10 cellular contexts compared by ENCODE assay signal in the genomic region with DNA sequence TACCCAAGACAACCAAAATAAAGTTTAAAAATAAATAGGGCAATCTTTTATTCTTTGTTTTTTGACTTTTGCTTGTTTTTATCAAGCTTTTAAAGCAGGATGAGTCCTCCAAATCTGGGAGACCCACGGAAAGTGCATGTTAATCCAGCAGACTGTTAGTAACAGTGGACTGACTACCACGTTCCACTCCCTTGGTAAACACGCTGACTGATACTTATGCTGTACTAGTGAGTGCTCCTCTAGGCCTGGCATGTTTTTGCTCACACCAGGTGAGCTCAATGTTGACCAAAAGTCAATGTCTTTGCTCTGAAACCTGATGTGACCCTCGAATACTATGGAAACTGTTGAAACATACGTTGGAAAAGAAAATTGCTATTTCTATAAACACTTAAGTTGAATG.
"Had no signal": no experiment of that assay in that cellular context is flagged by ENCODE, and none has a peak within 500 bp of the region (broad histone marks: within the 10 kb centered on the region; RNA-seq: fewer than 3 reads in every experiment).

No MANE protein-coding gene starts in this region.

- H3K4me1 ChIP-seq: gastrocnemius medialis, tibial artery had no signal

- ATAC-seq: activated T-helper 17 cell treated with anti-CD3 and anti-CD28 coated beads, Interleukin-2, amount 50 U/mL, for 72 hours; gastrocnemius medialis; heart right ventricle; left lobe of liver had no signal

- H3K9me3 ChIP-seq: gastrocnemius medialis, heart right ventricle, tibial artery had no signal

- H3K36me3 ChIP-seq: gastrocnemius medialis, heart right ventricle, tibial artery had no signal

- H2AFZ ChIP-seq: parathyroid adenoma had no signal

- H3K4me3 ChIP-seq: gastrocnemius medialis, heart right ventricle, tibial artery had no signal

- H3K27ac ChIP-seq: gastrocnemius medialis, heart right ventricle, parathyroid adenoma, tibial artery had no signal

- H3K79me2 ChIP-seq: parathyroid adenoma had no signal

- DNase-seq: activated CD4-positive, alpha-beta T cell treated with anti-CD3 and anti-CD28 coated beads, Interleukin-2, amount 10 ng/mL, durations not matched to agents 24 days and 14 days; activated naive CD4-positive, alpha-beta T cell treated with anti-CD3 and anti-CD28 coated beads, Interleukin-2, amount 10 ng/mL, durations not matched to agents 7 days and 5 days; gastrocnemius medialis; heart right ventricle; mesenchymal stem cell; stimulated activated CD4-positive, alpha-beta T cell treated with anti-CD3 and anti-CD28 coated beads, Interleukin-4, amount 100 ng/mL, for 4 hours; tibial artery had no signal

- H3K9ac ChIP-seq: parathyroid adenoma had no signal

- H3K27me3 ChIP-seq: gastrocnemius medialis, heart right ventricle, tibial artery had no signal
